In genomic region chr6:89536230-89536629, GRCh38 we compare ENCODE assay signal across 1 cellular context.
TF ChIP-seq lines count a peak whose summit lies in the region.

No MANE protein-coding gene starts in this region.

TF ChIP-seq in GM12878, 131 proteins besides CTCF, POLR2A, EP300 and RAD21 (continued from another document):
- no peak for TF ChIP-seq IRF5 (IDR thresholded peaks at IDR 0.05; ENCODE audit: borderline replicate concordance)
- TF ChIP-seq MXI1 (IDR thresholded peaks at IDR 0.05; ENCODE audit: low read depth, low read length), result no peak
- TF ChIP-seq, protein P1, sequence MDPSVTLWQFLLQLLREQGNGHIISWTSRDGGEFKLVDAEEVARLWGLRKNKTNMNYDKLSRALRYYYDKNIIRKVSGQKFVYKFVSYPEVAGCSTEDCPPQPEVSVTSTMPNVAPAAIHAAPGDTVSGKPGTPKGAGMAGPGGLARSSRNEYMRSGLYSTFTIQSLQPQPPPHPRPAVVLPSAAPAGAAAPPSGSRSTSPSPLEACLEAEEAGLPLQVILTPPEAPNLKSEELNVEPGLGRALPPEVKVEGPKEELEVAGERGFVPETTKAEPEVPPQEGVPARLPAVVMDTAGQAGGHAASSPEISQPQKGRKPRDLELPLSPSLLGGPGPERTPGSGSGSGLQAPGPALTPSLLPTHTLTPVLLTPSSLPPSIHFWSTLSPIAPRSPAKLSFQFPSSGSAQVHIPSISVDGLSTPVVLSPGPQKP (IDR thresholded peaks at IDR 0.05; ENCODE audit: low read depth, low read length), result no peak
- TF ChIP-seq TBL1XR1 (IDR thresholded peaks at IDR 0.05; ENCODE audit: low read depth, low read length), result no peak
- no peak for TF ChIP-seq YBX1 (IDR thresholded peaks at IDR 0.05)
